9 cellular contexts compared by ENCODE assay signal in the genomic region with DNA sequence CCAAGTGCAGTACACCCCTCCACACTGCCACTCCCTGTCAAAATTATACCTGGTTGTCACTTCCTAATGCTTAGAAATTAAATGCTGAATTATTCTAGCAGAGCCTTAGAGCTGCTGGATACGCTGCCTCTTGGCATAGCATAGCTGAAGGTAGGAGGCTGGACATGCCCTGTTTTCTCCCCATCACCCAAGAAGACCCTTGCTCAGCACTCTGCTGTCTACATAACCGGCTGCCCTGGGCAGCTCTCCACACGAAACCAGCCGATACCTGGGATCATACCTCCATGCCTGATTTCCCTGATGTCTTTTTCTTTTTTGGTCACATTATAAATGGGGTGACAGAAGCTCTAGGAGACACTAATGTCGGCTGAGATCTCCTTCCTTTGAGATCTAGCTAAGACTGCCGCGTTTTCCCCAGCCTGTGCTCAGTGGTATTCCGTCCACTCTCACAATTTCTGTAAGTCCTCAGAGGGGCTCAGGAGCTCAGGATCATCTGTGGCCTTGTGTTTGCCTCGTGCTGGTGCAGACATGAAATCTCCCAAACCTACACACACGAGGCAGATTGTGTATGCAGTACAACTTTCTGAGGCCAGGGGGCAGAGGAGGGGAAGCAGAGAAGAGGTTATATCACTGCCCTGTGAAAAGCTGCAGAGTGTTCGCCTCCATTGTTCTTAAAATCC. TPM values are rescaled to one million over a fixed set of nuclear protein-coding genes. Genes with fewer than 3 reads are reported as not detected.
A peak's percentile ranks its signal among the peaks of the same experiment; 100 is the strongest.
DNase-seq lines count a peak whose midpoint lies in the region; ATAC-seq and TF ChIP-seq lines count a peak whose summit lies in the region.
"Had no signal": no experiment of that assay in that cellular context is flagged by ENCODE, and none has a peak within 500 bp of the region (broad histone marks: within the 10 kb centered on the region; RNA-seq: fewer than 3 reads in every experiment).

No MANE protein-coding gene starts in this region.

- BruUV-seq in Caco-2 (replicated peaks; lab: Mats Ljungman, UMichigan) = no TSS peak

- no peak overlapping the region for H3K27ac Mint-ChIP-seq in Caco-2 (ENCODE audit: unreplicated experiment)
- H3K27ac Mint-ChIP-seq in stimulated activated naive B cell treated with anti-CD40 and anti-IgM and Interleukin-4, amounts not matched to agents 10 μg/mL and 1 μg/mL and 100 μg/mL, for 72 hours = no peak overlapping the region
- H3K27ac Mint-ChIP-seq: IgD-negative memory B cell had no signal

- H3K4me1 Mint-ChIP-seq in Caco-2 (ENCODE audit: low read depth, unreplicated experiment) = peaks cover 8% of the 10 kb centered on the region
- H3K4me1 Mint-ChIP-seq in stimulated activated naive B cell treated with anti-CD40 and anti-IgM and Interleukin-4, amounts not matched to agents 10 μg/mL and 1 μg/mL and 100 μg/mL, for 72 hours = peaks cover 13 to 18% of the 10 kb centered on the region in 2 donors

- H3K36me3 Mint-ChIP-seq in Caco-2 (ENCODE audit: insufficient read depth, unreplicated experiment) = no peaks in the 10 kb centered on the region
- no peaks in the 10 kb centered on the region for H3K36me3 Mint-ChIP-seq in stimulated activated naive B cell treated with anti-CD40 and anti-IgM and Interleukin-4, amounts not matched to agents 10 μg/mL and 1 μg/mL and 100 μg/mL, for 72 hours

- H3K9me3 ChIP-seq in Caco-2 (no peaks in the 10 kb centered on the region), lower lobe of right lung (no peaks in the 10 kb centered on the region)

- CTCF ChIA-PET in Caco-2 (lab: Charles Lee) = interaction anchor here (0.6 to 4.1 kb wide), 14 partner anchors 9 to 685 kb away, joined by 3 to 42 read pairs (median 6); partner anchors contain the start of genes ACTR1B and ZAP70

- no peaks in the 10 kb centered on the region for H3K27me3 Mint-ChIP-seq in Caco-2 (ENCODE audit: insufficient read depth, unreplicated experiment)
- H3K27me3 Mint-ChIP-seq in stimulated activated naive B cell treated with anti-CD40 and anti-IgM and Interleukin-4, amounts not matched to agents 10 μg/mL and 1 μg/mL and 100 μg/mL, for 72 hours = no peaks in the 10 kb centered on the region
- H3K27me3 Mint-ChIP-seq: IgD-negative memory B cell had no signal

- DNase-seq in Caco-2 (peak; percentile 69 to 81), NCI-H510A (lab: John Stamatoyannopoulos, UW) (peak; percentile 12), dermis blood vessel endothelial cell (peak; percentile 77), lower lobe of right lung (no peak)
- peak; percentile 50 for DNase-seq in activated CD4-positive, CD25-positive, alpha-beta regulatory T cell treated with anti-CD3 and anti-CD28 coated beads, Interleukin-2, amount 50 U/mL, for 72 hours
- DNase-seq in stimulated activated naive B cell treated with anti-CD40 and anti-IgM and Interleukin-4, amounts not matched to agents 10 μg/mL and 1 μg/mL and 100 μg/mL, for 72 hours = peak; percentile 39

- TF ChIP-seq CTCF in Caco-2 (IDR thresholded peaks at IDR 0.05; ENCODE audit: insufficient read depth in 1 of 2, low read depth in 1 of 2, low read length in 1 of 2, severe bottlenecking in 1 of 2, unreplicated experiment in 1 of 2) (peak; percentile 68 to 83), lower lobe of right lung (IDR thresholded peaks at IDR 0.05) (peak; percentile 55)

- H3K4me3 Mint-ChIP-seq in Caco-2 (ENCODE audit: unreplicated experiment) = no peak overlapping the region
- H3K4me3 Mint-ChIP-seq in stimulated activated naive B cell treated with anti-CD40 and anti-IgM and Interleukin-4, amounts not matched to agents 10 μg/mL and 1 μg/mL and 100 μg/mL, for 72 hours = no peak overlapping the region
- H3K4me3 Mint-ChIP-seq: IgD-negative memory B cell had no signal

- peak; percentile 67 for ATAC-seq in HG02885 (IDR thresholded peaks at IDR 0.05; ENCODE audit: poor library complexity, unreplicated experiment)
- peak; percentile 71 to 73 for ATAC-seq in lower lobe of right lung
- ATAC-seq in stimulated activated naive B cell treated with anti-CD40 and anti-IgM and Interleukin-4, amounts not matched to agents 10 μg/mL and 1 μg/mL and 100 μg/mL, for 72 hours (replicated peaks) = peak; percentile 80 to 83
- no peak for ATAC-seq in GM21447 (IDR thresholded peaks at IDR 0.05; ENCODE audit: unreplicated experiment)

- H3K27me3 ChIP-seq in Caco-2 (replicated peaks; ENCODE audit: control insufficient read depth, insufficient read depth, low read length) (no peaks in the 10 kb centered on the region), lower lobe of right lung (ENCODE audit: low read depth) (no peaks in the 10 kb centered on the region)

- H3K36me3 ChIP-seq in Caco-2 (ENCODE audit: control insufficient read depth, insufficient read depth, low read length) (no peaks in the 10 kb centered on the region), lower lobe of right lung (no peaks in the 10 kb centered on the region)

- H3K4me1 ChIP-seq in Caco-2 (peaks cover 18% of the 10 kb centered on the region), lower lobe of right lung (no peaks in the 10 kb centered on the region)

- no peak overlapping the region for H3K4me3 ChIP-seq in Caco-2 (ENCODE audit: low read depth, low read length)
- H3K4me3 ChIP-seq in lower lobe of right lung = no peak overlapping the region

- H3K27ac ChIP-seq in lower lobe of right lung = no peak overlapping the region

- POLR2A ChIA-PET in Caco-2 (lab: Charles Lee) = no interaction called here

- no peaks in the 10 kb centered on the region for H3K9me3 Mint-ChIP-seq in Caco-2 (ENCODE audit: unreplicated experiment)
- H3K9me3 Mint-ChIP-seq in stimulated activated naive B cell treated with anti-CD40 and anti-IgM and Interleukin-4, amounts not matched to agents 10 μg/mL and 1 μg/mL and 100 μg/mL, for 72 hours = no peaks in the 10 kb centered on the region
- H3K9me3 Mint-ChIP-seq: IgD-negative memory B cell had no signal

- intact Hi-C loops in Caco-2 (cut with micrococcal nuclease; ENCODE audit: unreplicated experiment) (loop anchor here (1.0 kb wide), 2 partner anchors 48 to 685 kb away; no protein-coding TSS in a partner anchor), lower lobe of right lung (cut with DNase I) (no loop called here)

RNA-seq across cellular contexts. Expression of gene ZAP70, which starts 13.5 kb away (rescaled TPM):
- total RNA-seq in Caco-2 (2022) (0.82 and 0.86 TPM in 2 replicates), dermis blood vessel endothelial cell (0.09 TPM in 1 of 2 replicates, not detected in the other), lower lobe of right lung (8.8 TPM)

RNA-seq across cellular contexts. Expression of gene C2orf92, which starts 30.4 kb away (rescaled TPM):
- total RNA-seq in Caco-2 (2022) (9.4 and 10.2 TPM in 2 replicates), dermis blood vessel endothelial cell (0.88 and 3.4 TPM in 2 replicates), lower lobe of right lung (15.1 TPM)

RNA-seq across cellular contexts. Expression of gene ACTR1B, which starts 36.1 kb away (rescaled TPM):
- total RNA-seq in Caco-2 (2022) (41.1 and 42.3 TPM in 2 replicates), dermis blood vessel endothelial cell (76.3 and 81.2 TPM in 2 replicates), lower lobe of right lung (56.0 TPM)

RNA-seq across cellular contexts. Expression of gene COX5B, which starts 54.0 kb away (rescaled TPM):
- 313 TPM in 2 replicates for total RNA-seq in Caco-2 (2022)
- total RNA-seq in dermis blood vessel endothelial cell = 148 and 337 TPM in 2 replicates
- total RNA-seq in lower lobe of right lung = 164 TPM
